In genomic region chr9:72592501-72593403, GRCh38 we compare ENCODE assay signal across 8 cellular contexts.
DNase-seq lines count a peak whose midpoint lies in the region; ATAC-seq and TF ChIP-seq lines count a peak whose summit lies in the region.

No MANE protein-coding gene starts in this region.

- no peaks in the 10 kb centered on the region for H3K9me3 Mint-ChIP-seq in CD4-positive, alpha-beta memory T cell

- ATAC-seq in GM18519 (IDR thresholded peaks at IDR 0.05; ENCODE audit: low FRiP score, unreplicated experiment) (peak; percentile 70), HG03103 (IDR thresholded peaks at IDR 0.05; ENCODE audit: low read depth, unreplicated experiment) (peak; percentile 62), HG03457 (IDR thresholded peaks at IDR 0.05; ENCODE audit: unreplicated experiment) (no peak)

- POLR2A ChIA-PET in CD4-positive, alpha-beta memory T cell (lab: Charles Lee; ENCODE audit: partially characterized antibody) = interaction anchor here (0.8 to 1.3 kb wide), 2 partner anchors 228 to 300 kb away, joined by 3 to 7 read pairs; partner anchors contain the start of gene ZFAND5

- intact Hi-C loops in CD4-positive, alpha-beta memory T cell (cut with micrococcal nuclease) = loop anchor here (1.0 to 10.0 kb wide), 8 partner anchors 65 to 553 kb away; partner anchors contain the start of gene ZFAND5

- no peaks in the 10 kb centered on the region for H3K36me3 ChIP-seq in CD4-positive, alpha-beta memory T cell (ENCODE audit: insufficient read depth, low read length)
- H3K36me3 ChIP-seq in neutrophil = no peaks in the 10 kb centered on the region

- no peaks in the 10 kb centered on the region for H3K36me3 Mint-ChIP-seq in CD4-positive, alpha-beta memory T cell

- peaks cover 7% of the 10 kb centered on the region for H3K4me1 ChIP-seq in CD4-positive, alpha-beta memory T cell (ENCODE audit: insufficient read depth, low read length)
- peaks cover 50 to 58% of the 10 kb centered on the region in 2 experiments for H3K4me1 ChIP-seq in neutrophil (ENCODE audit: control insufficient read depth in 1 of 2, insufficient read depth in 1 of 2, low read depth in 1 of 2, low read length in 1 of 2)

- DNase-seq in CD4-positive, alpha-beta memory T cell = peak in 4 of 5 donors; percentile 50 to 58 (median 56)
- DNase-seq in NCI-H2196 (lab: John Stamatoyannopoulos, UW; ENCODE audit: unreplicated experiment) = peak; percentile 55
- peak; percentile 20 for DNase-seq in activated CD4-positive, alpha-beta T cell treated with anti-CD3 and anti-CD28 coated beads for 48 hours
- peak; percentile 52 for DNase-seq in foreskin melanocyte

- no peaks in the 10 kb centered on the region for H3K9me3 ChIP-seq in CD4-positive, alpha-beta memory T cell (ENCODE audit: control insufficient read depth in 1 of 2, low read length in 2 of 2)
- no peaks in the 10 kb centered on the region for H3K9me3 ChIP-seq in neutrophil

- CTCF ChIA-PET in CD4-positive, alpha-beta memory T cell (lab: Charles Lee; ENCODE audit: partially characterized antibody) = interaction anchor here (0.6 to 17.6 kb wide), 25 partner anchors 8 to 315 kb away, joined by 3 to 368 read pairs (median 3); partner anchors contain the start of gene ZFAND5

- no peak overlapping the region for H3K27ac Mint-ChIP-seq in CD4-positive, alpha-beta memory T cell

- H3K4me3 ChIP-seq in CD4-positive, alpha-beta memory T cell (ENCODE audit: low read length in 2 of 2) = no peak overlapping the region
- no peak overlapping the region for H3K4me3 ChIP-seq in neutrophil (ENCODE audit: low read depth in 1 of 2, low read length in 1 of 2)

- peaks cover 3 to 6% of the 10 kb centered on the region in 2 donors for H3K27me3 Mint-ChIP-seq in CD4-positive, alpha-beta memory T cell

- no peak overlapping the region for H3K4me3 Mint-ChIP-seq in CD4-positive, alpha-beta memory T cell

- no peaks in the 10 kb centered on the region for H3K27me3 ChIP-seq in CD4-positive, alpha-beta memory T cell (ENCODE audit: insufficient read depth, low read length)
- H3K27me3 ChIP-seq in neutrophil = no peaks in the 10 kb centered on the region

- H3K4me1 Mint-ChIP-seq in CD4-positive, alpha-beta memory T cell = peaks cover 8 to 22% (median 10%) of the 10 kb centered on the region in 4 donors

- no peak overlapping the region for H3K27ac ChIP-seq in CD4-positive, alpha-beta memory T cell (ENCODE audit: low read depth, low read length)
- H3K27ac ChIP-seq in neutrophil = peak overlapping the region; percentile 70

- peak; percentile 83 for TF ChIP-seq CTCF in neutrophil (IDR thresholded peaks at IDR 0.05)
